19 cellular contexts compared by ENCODE assay signal in the genomic region with DNA sequence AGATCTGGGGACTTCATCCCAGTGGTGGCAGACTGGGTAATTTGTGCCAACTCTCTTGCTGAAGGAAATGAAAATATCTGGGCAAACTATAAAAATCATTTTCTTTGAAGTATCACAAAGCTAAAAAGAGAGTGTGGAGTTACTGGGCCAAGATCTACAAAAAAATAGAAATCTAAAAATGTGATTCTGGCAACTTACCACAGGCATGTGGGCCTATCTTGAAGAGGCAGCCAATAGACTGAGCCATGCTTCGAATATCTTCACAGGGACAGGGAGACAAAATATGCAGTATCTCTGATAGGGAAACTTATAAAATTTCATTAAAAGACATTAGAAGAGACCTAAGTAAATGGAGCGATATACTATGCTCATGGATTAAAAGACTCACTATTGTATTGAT.
DNase-seq lines count a peak whose midpoint lies in the region; TF ChIP-seq lines count a peak whose summit lies in the region.
"Had no signal": no experiment of that assay in that cellular context is flagged by ENCODE, and none has a peak within 500 bp of the region (broad histone marks: within the 10 kb centered on the region; RNA-seq: fewer than 3 reads in every experiment).

No MANE protein-coding gene starts in this region.

- no peak overlapping the region for H3K9ac ChIP-seq in mesendoderm (ENCODE audit: low read length)

- no peak overlapping the region for H4K5ac ChIP-seq in mesendoderm (ENCODE audit: low read length)

- H2AK5ac ChIP-seq in mesendoderm (ENCODE audit: low read length), result no peak overlapping the region

- H3K23ac ChIP-seq in mesendoderm (ENCODE audit: low read length), result no peak overlapping the region

- H4K8ac ChIP-seq in mesendoderm (ENCODE audit: low read depth, low read length), result no peak overlapping the region

- no peaks in the 10 kb centered on the region for H3K4me1 ChIP-seq in thyroid gland
- H3K4me1 ChIP-seq in mesendoderm (ENCODE audit: control insufficient read depth, low read depth, low read length), result no peaks in the 10 kb centered on the region
- H3K4me1 ChIP-seq: colonic mucosa, heart left ventricle had no signal

- DNase-seq in HFFc6 (no peak), astrocyte of the cerebellum (ENCODE audit: low read depth) (peak; percentile 8), iris pigment epithelial cell (ENCODE audit: low read depth) (peak; percentile 55), thyroid gland (no peak), mesendoderm (no peak)
- no peak for DNase-seq in stimulated activated CD4-positive, alpha-beta T cell treated with anti-CD3 and anti-CD28 coated beads, Interleukin-4, amount 100 ng/mL, for 1 hour
- no peak for DNase-seq in stimulated activated CD8-positive, alpha-beta memory T cell treated with anti-CD3 and anti-CD28 coated beads, Interleukin-4, amount 100 ng/mL, for 48 hours
- DNase-seq in activated CD4-positive, alpha-beta T cell treated with anti-CD3 and anti-CD28 coated beads, Interleukin-2, amount 10 ng/mL, durations not matched to agents 24 days and 14 days, result no peak
- DNase-seq: activated CD4-positive, alpha-beta T cell treated with anti-CD3 and anti-CD28 coated beads for 36 hours; activated naive CD4-positive, alpha-beta T cell treated with Interleukin-2 at 50 U/mL for 16 hours; activated T-cell treated with anti-CD3 and anti-CD28 coated beads, Interleukin-2, amount 50 U/mL, for 48 hours; colonic mucosa; heart left ventricle; NCI-H446; OCI-M1; stimulated activated CD4-positive, alpha-beta T cell treated with anti-CD3 and anti-CD28 coated beads, Interleukin-2, amount 100 ng/mL, for 48 hours; stimulated activated naive CD4-positive, alpha-beta T cell treated with Interleukin-2 at 50 U/mL for 16 hours had no signal

- no peaks in the 10 kb centered on the region for H3K79me2 ChIP-seq in mesendoderm (ENCODE audit: control insufficient read depth, insufficient read depth, low read length)

- no peak for TF ChIP-seq POLR2A in thyroid gland (IDR thresholded peaks at IDR 0.05)

- H3K4me1 Mint-ChIP-seq in HFFc6 (ENCODE audit: low read depth), result peaks cover 11% of the 10 kb centered on the region
- H3K4me1 Mint-ChIP-seq in activated CD4-positive, alpha-beta T cell treated with anti-CD3 and anti-CD28 coated beads, Interleukin-2, amount 10 ng/mL, durations not matched to agents 24 days and 14 days, result no peaks in the 10 kb centered on the region
- H3K4me1 Mint-ChIP-seq: activated CD4-positive, alpha-beta T cell treated with anti-CD3 and anti-CD28 coated beads for 36 hours; GM23338 had no signal

- H3K36me3 Mint-ChIP-seq in HFFc6 (ENCODE audit: low read depth), result no peaks in the 10 kb centered on the region
- no peaks in the 10 kb centered on the region for H3K36me3 Mint-ChIP-seq in activated CD4-positive, alpha-beta T cell treated with anti-CD3 and anti-CD28 coated beads, Interleukin-2, amount 10 ng/mL, durations not matched to agents 24 days and 14 days (ENCODE audit: low read depth)

- H3K27me3 ChIP-seq in thyroid gland, result no peaks in the 10 kb centered on the region
- H3K27me3 ChIP-seq in mesendoderm (ENCODE audit: insufficient read depth, low read length, poor library complexity), result no peaks in the 10 kb centered on the region
- H3K27me3 ChIP-seq: colonic mucosa, heart left ventricle, tibial nerve had no signal

- no peak overlapping the region for H3K18ac ChIP-seq in mesendoderm (ENCODE audit: low read length)

- H3K9me3 Mint-ChIP-seq in HFFc6, result no peaks in the 10 kb centered on the region
- no peaks in the 10 kb centered on the region for H3K9me3 Mint-ChIP-seq in activated CD4-positive, alpha-beta T cell treated with anti-CD3 and anti-CD28 coated beads, Interleukin-2, amount 10 ng/mL, durations not matched to agents 24 days and 14 days
- H3K9me3 Mint-ChIP-seq: GM23338 had no signal

- TF ChIP-seq CTCF in HFFc6 (IDR thresholded peaks at IDR 0.05), result no peak
- TF ChIP-seq CTCF in astrocyte of the cerebellum (IDR thresholded peaks at IDR 0.05; ENCODE audit: low read depth, low read length, missing control alignments), result no peak
- no peak for TF ChIP-seq CTCF in thyroid gland (IDR thresholded peaks at IDR 0.05)

- H3K27ac Mint-ChIP-seq in HFFc6, result peak overlapping the region; percentile 35; the same call in 1 of the 2 replicates
- H3K27ac Mint-ChIP-seq in activated CD4-positive, alpha-beta T cell treated with anti-CD3 and anti-CD28 coated beads, Interleukin-2, amount 10 ng/mL, durations not matched to agents 24 days and 14 days, result no peak overlapping the region
- H3K27ac Mint-ChIP-seq: activated CD4-positive, alpha-beta T cell treated with anti-CD3 and anti-CD28 coated beads for 36 hours; GM23338 had no signal

- H3K36me3 ChIP-seq in thyroid gland, result no peaks in the 10 kb centered on the region
- no peaks in the 10 kb centered on the region for H3K36me3 ChIP-seq in mesendoderm (ENCODE audit: control insufficient read depth, insufficient read depth, low read length)
- H3K36me3 ChIP-seq: colonic mucosa, heart left ventricle, tibial nerve had no signal

- no peak overlapping the region for H3K4me2 ChIP-seq in mesendoderm (ENCODE audit: low read length)
- H3K4me2 ChIP-seq: GM23338 had no signal

- no peak overlapping the region for H3K56ac ChIP-seq in mesendoderm (ENCODE audit: low read length)

- H2BK5ac ChIP-seq in mesendoderm (ENCODE audit: low read length), result no peak overlapping the region

- intact Hi-C loops in thyroid gland (cut with DNase I), result no loop called here
- intact Hi-C loops in activated CD4-positive, alpha-beta T cell treated with anti-CD3 and anti-CD28 coated beads, Interleukin-2, amount 10 ng/mL, durations not matched to agents 24 days and 14 days (cut with micrococcal nuclease), result no loop called here

- H3K4me3 Mint-ChIP-seq in HFFc6, result no peak overlapping the region
- H3K4me3 Mint-ChIP-seq in activated CD4-positive, alpha-beta T cell treated with anti-CD3 and anti-CD28 coated beads, Interleukin-2, amount 10 ng/mL, durations not matched to agents 24 days and 14 days, result no peak overlapping the region
- H3K4me3 Mint-ChIP-seq: activated CD4-positive, alpha-beta T cell treated with anti-CD3 and anti-CD28 coated beads for 36 hours; GM23338 had no signal

- H3K4me3 ChIP-seq in astrocyte of the cerebellum (ENCODE audit: low read depth, low read length) (no peak overlapping the region), thyroid gland (replicated peaks in 1 of 3) (no peak overlapping the region), mesendoderm (ENCODE audit: low read length) (no peak overlapping the region)
- H3K4me3 ChIP-seq: colonic mucosa, GM23338, heart left ventricle, tibial nerve had no signal

- H3K9me3 ChIP-seq in thyroid gland, result no peaks in the 10 kb centered on the region
- H3K9me3 ChIP-seq: colonic mucosa, tibial nerve had no signal

- H3K27ac ChIP-seq in thyroid gland, result peak overlapping the region in 2 of 3 donors; percentile 28 to 44
- no peak overlapping the region for H3K27ac ChIP-seq in mesendoderm (ENCODE audit: low read depth, low read length)
- H3K27ac ChIP-seq: colonic mucosa had no signal

- 78 to 87% methylated on average over 2 of the region's 2 CpGs for WGBS in thyroid gland, 2 donors
- WGBS in mesendoderm (ENCODE audit: extremely low coverage, insufficient coverage, low lambda C conversion rate), result no CpG with 5 or more reads among the region's 2 CpGs

- H3K4ac ChIP-seq in mesendoderm (ENCODE audit: low read depth, low read length), result no peak overlapping the region

- H2BK120ac ChIP-seq in mesendoderm (ENCODE audit: low read depth, low read length), result no peak overlapping the region

- H3K79me1 ChIP-seq in mesendoderm (ENCODE audit: low read length), result no peaks in the 10 kb centered on the region

- H2BK15ac ChIP-seq in mesendoderm (replicated peaks; ENCODE audit: low read depth), result no peak overlapping the region

- in situ Hi-C loops in astrocyte of the cerebellum (cut with HindIII; ENCODE audit: low sequenced_read_pairs), result no loop called here

- H3K27me3 Mint-ChIP-seq in HFFc6 (ENCODE audit: insufficient read depth), result no peaks in the 10 kb centered on the region; the same call in 1 of the 2 replicates
- H3K27me3 Mint-ChIP-seq in activated CD4-positive, alpha-beta T cell treated with anti-CD3 and anti-CD28 coated beads, Interleukin-2, amount 10 ng/mL, durations not matched to agents 24 days and 14 days, result peaks cover 4% of the 10 kb centered on the region

Comparison
In these comparisons a context has a peak if more than half of its experiments do, and no peak if none do; other contexts are left out.
1. DNase-seq: peak in astrocyte of the cerebellum (single experiment) and iris pigment epithelial cell (single experiment); none in HFFc6 (single experiment), thyroid gland (0 of 2), stimulated activated CD4-positive, alpha-beta T cell treated with anti-CD3 and anti-CD28 coated beads, Interleukin-4, amount 100 ng/mL, for 1 hour (single experiment), mesendoderm (single experiment), stimulated activated CD8-positive, alpha-beta memory T cell treated with anti-CD3 and anti-CD28 coated beads, Interleukin-4, amount 100 ng/mL, for 48 hours (single experiment) and activated CD4-positive, alpha-beta T cell treated with anti-CD3 and anti-CD28 coated beads, Interleukin-2, amount 10 ng/mL, durations not matched to agents 24 days and 14 days (single experiment).